Comparison of ENCODE assay signal across 16 cellular contexts in the genomic region with DNA sequence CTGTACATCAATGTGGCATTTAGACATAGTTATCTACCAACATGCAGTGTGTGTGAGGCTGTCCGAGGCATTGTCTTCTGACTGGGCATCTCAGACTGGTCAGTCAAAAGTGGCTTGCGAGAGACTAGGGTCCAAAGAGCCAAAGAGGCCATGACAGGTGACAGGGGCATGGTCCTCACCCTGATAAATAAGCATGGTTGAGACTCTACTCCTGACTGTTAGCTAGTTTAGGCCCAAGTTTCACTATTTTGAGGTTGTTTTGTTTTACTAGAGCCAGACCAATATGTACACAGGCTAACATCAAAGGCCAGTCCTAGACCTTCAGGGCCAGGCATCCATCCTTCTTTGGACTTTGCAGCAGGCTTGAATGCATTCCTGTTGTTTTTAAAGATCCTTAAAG.
"Had no signal": no experiment of that assay in that cellular context is flagged by ENCODE, and none has a peak within 500 bp of the region (broad histone marks: within the 10 kb centered on the region; RNA-seq: fewer than 3 reads in every experiment).

No MANE protein-coding gene starts in this region.

- H3K36me3 Mint-ChIP-seq: mesothelial cell of epicardium had no signal

- H3K27me3 Mint-ChIP-seq: activated CD4-positive, alpha-beta T cell treated with anti-CD3 and anti-CD28 coated beads for 36 hours had no signal

- H3K4me3 Mint-ChIP-seq: activated CD4-positive, alpha-beta T cell treated with anti-CD3 and anti-CD28 coated beads for 36 hours; mesothelial cell of epicardium had no signal

- H3K27me3 ChIP-seq: adrenal gland, spleen, upper lobe of left lung had no signal

- DNase-seq: activated CD4-positive, alpha-beta T cell treated with anti-CD3 and anti-CD28 coated beads for 36 hours; activated CD8-positive, alpha-beta memory T cell treated with anti-CD3 and anti-CD28 coated beads for 24 hours; activated gamma-delta T cell treated with Interleukin-2 at 50 U/mL for 16 hours; central memory CD4-positive, alpha-beta T cell; cortex of kidney; erythroblast; hippocampal formation; psoas muscle; spleen; stimulated activated CD4-positive, alpha-beta T cell treated with anti-CD3 and anti-CD28 coated beads, Interleukin-1b, Interleukin-23, amount 100 ng/mL, for 48 hours; stimulated activated naive CD4-positive, alpha-beta T cell treated with Interleukin-2 at 50 U/mL for 16 hours; T-helper 9 cell; upper lobe of left lung had no signal

- H3K36me3 ChIP-seq: adrenal gland had no signal

- H3K27ac Mint-ChIP-seq: activated CD4-positive, alpha-beta T cell treated with anti-CD3 and anti-CD28 coated beads for 36 hours; mesothelial cell of epicardium had no signal

- H3K9me3 Mint-ChIP-seq: mesothelial cell of epicardium had no signal

- ATAC-seq: activated CD4-positive, alpha-beta T cell treated with anti-CD3 and anti-CD28 coated beads for 36 hours; psoas muscle; sciatic nerve had no signal

- H3K4me3 ChIP-seq: adrenal gland, psoas muscle, spleen, upper lobe of left lung had no signal

- H3K9me3 ChIP-seq: adrenal gland, psoas muscle, spleen, upper lobe of left lung had no signal

- H3K27ac ChIP-seq: adrenal gland, psoas muscle had no signal
